ENCODE assay signal across 28 cellular contexts in genomic region chr11:23143031-23143430, GRCh38.
"Had no signal": no experiment of that assay in that cellular context is flagged by ENCODE, and none has a peak within 500 bp of the region (broad histone marks: within the 10 kb centered on the region; RNA-seq: fewer than 3 reads in every experiment).

No MANE protein-coding gene starts in this region.

- H3K4me3 Mint-ChIP-seq: activated B cell treated with CpG ODN at 0.5 μM for 24 hours; activated CD4-positive, alpha-beta T cell treated with anti-CD3 and anti-CD28 coated beads, Interleukin-2, amount 10 ng/mL, durations not matched to agents 24 days and 14 days; activated CD8-positive, alpha-beta memory T cell treated with anti-CD3 and anti-CD28 coated beads, Interleukin-2, amount 10 ng/mL, durations not matched to agents 7 days and 5 days; activated naive CD4-positive, alpha-beta T cell treated with anti-CD3 and anti-CD28 coated beads, Interleukin-2, amount 50 U/mL, for 24 hours; activated T-cell treated with anti-CD3 and anti-CD28 coated beads, Interleukin-2, amount 50 U/mL, for 24 hours; activated T-helper 1 cell treated with anti-CD3 and anti-CD28 coated beads, Interleukin-12 subunit alpha, Interleukin-12 subunit beta, Interleukin-2, Interleukin-4 antibody, amounts not matched to agents 30 ng/mL and 10 ng/mL and 1 ng/mL, durations not matched to agents 14 hours and 24 hours and 36 hours; T-helper 1 cell treated with Interleukin-12 subunit alpha and Interleukin-12 subunit beta and Interleukin-4 antibody, amounts not matched to agents 30 μg/mL and 1 μg/mL, for 36 hours had no signal

- H3K36me3 ChIP-seq: brain microvascular endothelial cell, cardiac muscle cell, Peyer's patch, SJCRH30 had no signal

- H3K4me2 ChIP-seq: SK-N-SH had no signal

- H3K27me3 ChIP-seq: brain microvascular endothelial cell, cardiac muscle cell, Peyer's patch, SJCRH30 had no signal

- H3K27ac Mint-ChIP-seq: activated B cell treated with CpG ODN at 0.5 μM for 24 hours; activated CD4-positive, alpha-beta T cell treated with anti-CD3 and anti-CD28 coated beads, Interleukin-2, amount 10 ng/mL, durations not matched to agents 24 days and 14 days; activated CD8-positive, alpha-beta memory T cell treated with anti-CD3 and anti-CD28 coated beads, Interleukin-2, amount 10 ng/mL, durations not matched to agents 7 days and 5 days; activated naive CD4-positive, alpha-beta T cell treated with anti-CD3 and anti-CD28 coated beads, Interleukin-2, amount 50 U/mL, for 24 hours; activated T-cell treated with anti-CD3 and anti-CD28 coated beads, Interleukin-2, amount 50 U/mL, for 24 hours; activated T-helper 1 cell treated with anti-CD3 and anti-CD28 coated beads, Interleukin-12 subunit alpha, Interleukin-12 subunit beta, Interleukin-2, Interleukin-4 antibody, amounts not matched to agents 30 ng/mL and 10 ng/mL and 1 ng/mL, durations not matched to agents 14 hours and 24 hours and 36 hours; T-helper 1 cell treated with Interleukin-12 subunit alpha and Interleukin-12 subunit beta and Interleukin-4 antibody, amounts not matched to agents 30 μg/mL and 1 μg/mL, for 36 hours had no signal

- H3K27ac ChIP-seq: brain microvascular endothelial cell, cardiac muscle cell, Peyer's patch, RWPE1, SJCRH30 had no signal

- H3K4me3 ChIP-seq: cardiac muscle cell, Peyer's patch, SJCRH30 had no signal

- H3K4me1 Mint-ChIP-seq: activated B cell treated with CpG ODN at 0.5 μM for 24 hours; activated CD4-positive, alpha-beta T cell treated with anti-CD3 and anti-CD28 coated beads, Interleukin-2, amount 10 ng/mL, durations not matched to agents 24 days and 14 days; activated CD8-positive, alpha-beta memory T cell treated with anti-CD3 and anti-CD28 coated beads, Interleukin-2, amount 10 ng/mL, durations not matched to agents 7 days and 5 days; activated naive CD4-positive, alpha-beta T cell treated with anti-CD3 and anti-CD28 coated beads, Interleukin-2, amount 50 U/mL, for 24 hours had no signal

- H3K9me3 Mint-ChIP-seq: activated CD4-positive, alpha-beta T cell treated with anti-CD3 and anti-CD28 coated beads, Interleukin-2, amount 10 ng/mL, durations not matched to agents 24 days and 14 days; activated naive CD4-positive, alpha-beta T cell treated with anti-CD3 and anti-CD28 coated beads, Interleukin-2, amount 50 U/mL, for 24 hours; activated T-helper 1 cell treated with anti-CD3 and anti-CD28 coated beads, Interleukin-12 subunit alpha, Interleukin-12 subunit beta, Interleukin-2, Interleukin-4 antibody, amounts not matched to agents 30 ng/mL and 10 ng/mL and 1 ng/mL, durations not matched to agents 14 hours and 24 hours and 36 hours; T-helper 1 cell treated with Interleukin-12 subunit alpha and Interleukin-12 subunit beta and Interleukin-4 antibody, amounts not matched to agents 30 μg/mL and 1 μg/mL, for 36 hours had no signal

- H3K4me1 ChIP-seq: Peyer's patch, SJCRH30 had no signal

- ATAC-seq: activated CD8-positive, alpha-beta memory T cell treated with anti-CD3 and anti-CD28 coated beads, Interleukin-2, amount 10 ng/mL, durations not matched to agents 7 days and 5 days had no signal

- DNase-seq: activated B cell treated with CpG ODN at 0.5 μM for 24 hours; activated CD4-positive, alpha-beta T cell treated with anti-CD3 and anti-CD28 coated beads for 1 hour; activated CD4-positive, alpha-beta T cell treated with anti-CD3 and anti-CD28 coated beads, Interleukin-2, amount 10 ng/mL, durations not matched to agents 24 days and 14 days; activated CD4-positive, alpha-beta T cell treated with anti-CD3 and anti-CD28 coated beads, Interleukin-2, amount 50 U/mL, for 48 hours; activated CD8-positive, alpha-beta memory T cell treated with anti-CD3 and anti-CD28 coated beads, Interleukin-2, amount 10 ng/mL, durations not matched to agents 7 days and 5 days; activated effector memory CD4-positive, alpha-beta T cell treated with Interleukin-2 at 50 U/mL for 16 hours; activated naive CD4-positive, alpha-beta T cell; activated T-cell treated with anti-CD3 and anti-CD28 coated beads, Interleukin-2, amount 50 U/mL, for 24 hours; amniotic stem cell; brain microvascular endothelial cell; Kasumi-1; KBM-7; NCI-H1092; NCI-H1930; NCI-H2171; NCI-H2227 treated with DMSO at 0.1 percent for 48 hours; NCI-H524; NCI-H82; Peyer's patch; Right ventricle myocardium superior; SJCRH30; SK-N-SH; SW 1271 had no signal

- H3K9ac ChIP-seq: SK-N-SH had no signal

- H3K27me3 Mint-ChIP-seq: activated B cell treated with CpG ODN at 0.5 μM for 24 hours; activated CD4-positive, alpha-beta T cell treated with anti-CD3 and anti-CD28 coated beads, Interleukin-2, amount 10 ng/mL, durations not matched to agents 24 days and 14 days; activated CD8-positive, alpha-beta memory T cell treated with anti-CD3 and anti-CD28 coated beads, Interleukin-2, amount 10 ng/mL, durations not matched to agents 7 days and 5 days; activated naive CD4-positive, alpha-beta T cell treated with anti-CD3 and anti-CD28 coated beads, Interleukin-2, amount 50 U/mL, for 24 hours; activated T-cell treated with anti-CD3 and anti-CD28 coated beads, Interleukin-2, amount 50 U/mL, for 24 hours had no signal

- H3K36me3 Mint-ChIP-seq: activated CD8-positive, alpha-beta memory T cell treated with anti-CD3 and anti-CD28 coated beads, Interleukin-2, amount 10 ng/mL, durations not matched to agents 7 days and 5 days; activated naive CD4-positive, alpha-beta T cell treated with anti-CD3 and anti-CD28 coated beads, Interleukin-2, amount 50 U/mL, for 24 hours had no signal

- H3K9me3 ChIP-seq: Peyer's patch, SJCRH30, SK-N-SH had no signal
